In genomic region chr14:52048132-52048531, GRCh38 we compare ENCODE assay signal across 19 cellular contexts. TPM values are rescaled to one million over a fixed set of nuclear protein-coding genes. Genes with fewer than 3 reads are reported as not detected.
"Had no signal": no experiment of that assay in that cellular context is flagged by ENCODE, and none has a peak within 500 bp of the region (broad histone marks: within the 10 kb centered on the region; RNA-seq: fewer than 3 reads in every experiment).

No MANE protein-coding gene starts in this region.

- H3K9me3 Mint-ChIP-seq: activated naive CD4-positive, alpha-beta T cell treated with anti-CD3 and anti-CD28 coated beads, Interleukin-2, amount 50 U/mL, for 72 hours; activated T-cell treated with anti-CD3 and anti-CD28 coated beads, Interleukin-2, amount 50 U/mL, for 24 hours; activated T-helper 17 cell treated with anti-CD3 and anti-CD28 coated beads, Interleukin-2, amount 50 U/mL, for 72 hours; endodermal cell; naive thymus-derived CD8-positive, alpha-beta T cell; stimulated activated naive CD8-positive, alpha-beta T cell treated with anti-CD3 and anti-CD28 coated beads, Interleukin-15, amount 100 ng/mL, for 72 hours had no signal

- H3K36me3 Mint-ChIP-seq: activated naive CD4-positive, alpha-beta T cell treated with anti-CD3 and anti-CD28 coated beads, Interleukin-2, amount 50 U/mL, for 72 hours; naive thymus-derived CD8-positive, alpha-beta T cell had no signal

- H3K4me3 ChIP-seq: adrenal gland, ascending aorta, lung, testis, upper lobe of left lung had no signal

- H3K4me3 Mint-ChIP-seq: activated T-cell treated with anti-CD3 and anti-CD28 coated beads, Interleukin-2, amount 50 U/mL, for 24 hours; activated T-helper 17 cell treated with anti-CD3 and anti-CD28 coated beads, Interleukin-2, amount 50 U/mL, for 72 hours; endodermal cell; naive thymus-derived CD8-positive, alpha-beta T cell; stimulated activated naive CD8-positive, alpha-beta T cell treated with anti-CD3 and anti-CD28 coated beads, Interleukin-15, amount 100 ng/mL, for 72 hours had no signal

- H3K27me3 ChIP-seq: adrenal gland, ascending aorta, brain microvascular endothelial cell, testis, upper lobe of left lung had no signal

- DNase-seq: activated CD4-positive, alpha-beta T cell treated with anti-CD3 and anti-CD28 coated beads, Interleukin-2, amount 50 U/mL, for 4 hours; activated CD8-positive, alpha-beta memory T cell treated with anti-CD3 and anti-CD28 coated beads for 24 hours; activated CD8-positive, alpha-beta memory T cell treated with anti-CD3 and anti-CD28 coated beads, Interleukin-2, amount 50 U/mL, for 4 hours; activated T-cell treated with anti-CD3 and anti-CD28 coated beads, Interleukin-2, amount 50 U/mL, for 24 hours; adrenal gland; cortex of kidney; endodermal cell; naive thymus-derived CD8-positive, alpha-beta T cell; retina; stimulated activated CD4-positive, alpha-beta T cell treated with anti-CD3 and anti-CD28 coated beads, Interleukin-1b, Interleukin-23, amount 100 ng/mL, for 48 hours; stimulated activated naive CD8-positive, alpha-beta T cell treated with anti-CD3 and anti-CD28 coated beads, Interleukin-15, amount 100 ng/mL, for 72 hours; T-helper 9 cell; testis; upper lobe of left lung had no signal

- H3K9me3 ChIP-seq: adrenal gland, ascending aorta, testis, upper lobe of left lung had no signal

- H3K36me3 ChIP-seq: adrenal gland, ascending aorta, upper lobe of left lung had no signal

- H3K27ac Mint-ChIP-seq: activated naive CD4-positive, alpha-beta T cell treated with anti-CD3 and anti-CD28 coated beads, Interleukin-2, amount 50 U/mL, for 72 hours; activated T-cell treated with anti-CD3 and anti-CD28 coated beads, Interleukin-2, amount 50 U/mL, for 24 hours; activated T-helper 17 cell treated with anti-CD3 and anti-CD28 coated beads, Interleukin-2, amount 50 U/mL, for 72 hours; endodermal cell had no signal

- H3K27ac ChIP-seq: adrenal gland, ascending aorta, brain microvascular endothelial cell, testis, upper lobe of left lung had no signal

- ATAC-seq: activated naive CD4-positive, alpha-beta T cell treated with anti-CD3 and anti-CD28 coated beads, Interleukin-2, amount 50 U/mL, for 72 hours; activated T-helper 17 cell treated with anti-CD3 and anti-CD28 coated beads, Interleukin-2, amount 50 U/mL, for 72 hours; naive thymus-derived CD8-positive, alpha-beta T cell; stimulated activated naive CD8-positive, alpha-beta T cell treated with anti-CD3 and anti-CD28 coated beads, Interleukin-15, amount 100 ng/mL, for 72 hours had no signal

RNA-seq across cellular contexts. Expression of gene NID2, which starts 20.7 kb away (rescaled TPM):
- total RNA-seq: activated naive CD4-positive, alpha-beta T cell treated with anti-CD3 and anti-CD28 coated beads, Interleukin-2, amount 50 U/mL, for 72 hours; naive thymus-derived CD8-positive, alpha-beta T cell had no signal
